ENCODE assay signal across 17 cellular contexts in the genomic region with DNA sequence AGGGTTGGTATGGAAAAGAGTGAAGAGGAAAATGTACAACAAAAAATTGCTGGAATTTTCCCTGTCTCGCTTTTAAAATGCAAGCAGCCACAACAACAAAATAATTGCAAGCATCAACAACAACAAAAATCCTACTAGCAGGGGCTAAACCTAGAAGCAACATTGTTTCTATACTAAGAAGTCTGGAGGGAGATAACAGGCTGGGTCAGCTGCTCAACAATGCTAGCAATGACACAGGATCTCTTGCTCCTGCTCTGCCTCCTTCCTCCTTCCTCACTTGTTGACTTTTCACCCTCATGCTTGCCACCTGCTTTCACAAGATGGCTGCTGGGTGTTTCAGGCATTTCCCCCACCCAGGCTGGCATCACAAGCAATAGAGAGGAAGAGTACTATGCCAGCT.
"Had no signal": no experiment of that assay in that cellular context is flagged by ENCODE, and none has a peak within 500 bp of the region (broad histone marks: within the 10 kb centered on the region; RNA-seq: fewer than 3 reads in every experiment).

No MANE protein-coding gene starts in this region.

- H3K4me1 ChIP-seq: body of pancreas, gastrocnemius medialis had no signal

- ATAC-seq: body of pancreas, esophagus mucosa, gastrocnemius medialis had no signal

- H3K27me3 Mint-ChIP-seq: progenitor cell of endocrine pancreas had no signal

- H3K9me3 Mint-ChIP-seq: activated CD4-positive, alpha-beta memory T cell treated with anti-CD3 and anti-CD28 coated beads for 36 hours; activated naive CD4-positive, alpha-beta T cell treated with anti-CD3 and anti-CD28 coated beads for 36 hours had no signal

- H3K4me3 ChIP-seq: body of pancreas, gastrocnemius medialis had no signal

- FAIRE-seq: endometrium had no signal

- H3K27me3 ChIP-seq: body of pancreas, gastrocnemius medialis had no signal

- DNase-seq: activated CD4-positive, alpha-beta memory T cell treated with anti-CD3 and anti-CD28 coated beads for 36 hours; activated CD4-positive, alpha-beta T cell treated with anti-CD3 and anti-CD28 coated beads for 48 hours; activated CD4-positive, CD25-positive, alpha-beta regulatory T cell; activated naive CD4-positive, alpha-beta T cell treated with anti-CD3 and anti-CD28 coated beads for 36 hours; activated naive CD8-positive, alpha-beta T cell treated with anti-CD3 and anti-CD28 coated beads, Interleukin-2, amount 10 ng/mL, durations not matched to agents 7 days and 5 days; activated T-cell treated with anti-CD3 and anti-CD28 coated beads, Interleukin-2, amount 50 U/mL, for 48 hours; body of pancreas; gastrocnemius medialis; hypothalamus; retina; stimulated activated CD4-positive, alpha-beta T cell treated with anti-CD3 and anti-CD28 coated beads, Interleukin-4, amount 100 ng/mL, for 1 hour; stimulated activated naive CD4-positive, alpha-beta T cell; T-helper 1 cell had no signal

- H3K27ac Mint-ChIP-seq: activated CD4-positive, alpha-beta memory T cell treated with anti-CD3 and anti-CD28 coated beads for 36 hours; activated naive CD4-positive, alpha-beta T cell treated with anti-CD3 and anti-CD28 coated beads for 36 hours; activated naive CD8-positive, alpha-beta T cell treated with anti-CD3 and anti-CD28 coated beads, Interleukin-2, amount 10 ng/mL, durations not matched to agents 7 days and 5 days; memory B cell; progenitor cell of endocrine pancreas had no signal

- H3K4me1 Mint-ChIP-seq: activated naive CD8-positive, alpha-beta T cell treated with anti-CD3 and anti-CD28 coated beads, Interleukin-2, amount 10 ng/mL, durations not matched to agents 7 days and 5 days; memory B cell had no signal

- H3K9me3 ChIP-seq: body of pancreas, gastrocnemius medialis had no signal

- H3K27ac ChIP-seq: body of pancreas, gastrocnemius medialis had no signal

- H3K36me3 ChIP-seq: gastrocnemius medialis had no signal

- H3K36me3 Mint-ChIP-seq: activated CD4-positive, alpha-beta memory T cell treated with anti-CD3 and anti-CD28 coated beads for 36 hours; activated naive CD8-positive, alpha-beta T cell treated with anti-CD3 and anti-CD28 coated beads, Interleukin-2, amount 10 ng/mL, durations not matched to agents 7 days and 5 days had no signal

- H3K4me3 Mint-ChIP-seq: activated CD4-positive, alpha-beta memory T cell treated with anti-CD3 and anti-CD28 coated beads for 36 hours; activated naive CD4-positive, alpha-beta T cell treated with anti-CD3 and anti-CD28 coated beads for 36 hours; activated naive CD8-positive, alpha-beta T cell treated with anti-CD3 and anti-CD28 coated beads, Interleukin-2, amount 10 ng/mL, durations not matched to agents 7 days and 5 days; memory B cell had no signal
